In genomic region chr14:104948736-104949031, GRCh38 we compare ENCODE assay signal across 10 cellular contexts. TPM values are rescaled to one million over a fixed set of nuclear protein-coding genes. Genes with fewer than 3 reads are reported as not detected.
"Had no signal": no experiment of that assay in that cellular context is flagged by ENCODE, and none has a peak within 500 bp of the region (broad histone marks: within the 10 kb centered on the region; RNA-seq: fewer than 3 reads in every experiment).

No MANE protein-coding gene starts in this region.

- H3K36me3 ChIP-seq: HAP-1 had no signal

- H3K27ac ChIP-seq: GM23248, HL-60 had no signal

- H3K4me3 ChIP-seq: GM23248, HAP-1 had no signal

- H3K9me3 ChIP-seq: HAP-1 had no signal

- H3K4me3 Mint-ChIP-seq: HFFc6, IgD-negative memory B cell had no signal

- H3K9me3 Mint-ChIP-seq: HFFc6 had no signal

- H3K27ac Mint-ChIP-seq: HFFc6, IgD-negative memory B cell had no signal

- DNase-seq: GM23248, GOT3, H7, HFFc6, KBM-7 had no signal

- H3K4me1 ChIP-seq: HAP-1 had no signal

- H3K27me3 Mint-ChIP-seq: IgD-negative memory B cell had no signal

RNA-seq across cellular contexts. Expression of gene PLD4, which starts 24.0 kb away (rescaled TPM):
- total RNA-seq: GM23248, H4, H7, HepG2 had no signal
- polyA plus RNA-seq: GM23248, HepG2 had no signal
